ENCODE assay signal across 8 cellular contexts in the genomic region with DNA sequence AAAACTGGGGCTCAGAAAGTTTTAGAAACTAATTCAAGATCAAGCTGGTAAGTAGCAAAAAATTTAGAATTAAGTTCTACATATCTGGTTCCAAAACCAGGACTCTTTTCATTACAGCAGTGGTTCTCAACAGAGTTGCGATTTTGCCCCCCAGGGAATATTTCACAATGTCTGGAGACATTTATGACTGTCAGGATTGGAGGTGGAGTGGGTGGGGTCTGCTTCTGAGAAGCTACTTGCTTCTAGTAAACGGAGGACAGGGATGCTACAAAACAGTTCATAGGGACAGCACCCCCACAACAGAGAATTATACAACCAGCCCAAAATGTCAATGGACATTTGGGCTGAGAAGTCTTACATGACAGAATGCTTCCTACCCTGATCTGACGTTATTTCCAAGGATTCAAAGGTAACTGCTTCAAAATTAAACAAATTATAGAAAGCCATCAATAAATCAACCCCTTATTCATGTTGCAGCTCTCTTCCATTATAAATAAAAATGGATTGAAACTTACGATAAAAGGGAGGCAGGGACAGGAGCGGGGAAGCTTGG. TPM values are rescaled to one million over a fixed set of nuclear protein-coding genes. Genes with fewer than 3 reads are reported as not detected.
DNase-seq lines count a peak whose midpoint lies in the region; ATAC-seq lines count a peak whose summit lies in the region.

No MANE protein-coding gene starts in this region.

- peaks cover 4% of the 10 kb centered on the region for H3K27me3 ChIP-seq in iPS-15b (ENCODE audit: control insufficient read depth, insufficient read depth, low read length)

- H3K4me1 Mint-ChIP-seq in activated T-cell treated with anti-CD3 and anti-CD28 coated beads, Interleukin-2, amount 50 U/mL, for 72 hours (ENCODE audit: low read depth), result peaks cover 11% of the 10 kb centered on the region
- H3K4me1 Mint-ChIP-seq in stimulated activated effector memory CD8-positive, alpha-beta T cell treated with anti-CD3 and anti-CD28 coated beads, Interleukin-12 subunit alpha, Interleukin-12 subunit beta, amount 100 ng/mL, for 72 hours, result peaks cover 6% of the 10 kb centered on the region

- no peaks in the 10 kb centered on the region for H3K36me3 ChIP-seq in iPS-15b (ENCODE audit: control insufficient read depth, insufficient read depth, low read length)

- DNase-seq in activated T-cell treated with anti-CD3 and anti-CD28 coated beads, Interleukin-2, amount 50 U/mL, for 72 hours, result no peak
- no peak for DNase-seq in activated T-cell treated with anti-CD3 and anti-CD28 coated beads, Interleukin-2, amount 50 U/mL, for 1 hour
- no peak for DNase-seq in activated naive CD4-positive, alpha-beta T cell treated with anti-CD3 and anti-CD28 coated beads, Interleukin-2, amount 50 U/mL, for 72 hours (ENCODE audit: low spot score in 2 of 2)
- no peak for DNase-seq in stimulated activated effector memory CD8-positive, alpha-beta T cell treated with anti-CD3 and anti-CD28 coated beads, Interleukin-12 subunit alpha, Interleukin-12 subunit beta, amount 100 ng/mL, for 72 hours (ENCODE audit: low spot score in 2 of 2)
- no peak for DNase-seq in stimulated activated CD4-positive, alpha-beta T cell treated with anti-CD3 and anti-CD28 coated beads, Interleukin-2, amount 100 ng/mL, for 48 hours
- DNase-seq in NCI-H1092 treated with DMSO at 0.1 percent for 48 hours (lab: John Stamatoyannopoulos, UW) (no peak), NCI-H2196 treated with DMSO at 0.1 percent for 48 hours (lab: John Stamatoyannopoulos, UW; ENCODE audit: unreplicated experiment) (no peak)

- ATAC-seq in activated T-cell treated with anti-CD3 and anti-CD28 coated beads, Interleukin-2, amount 50 U/mL, for 72 hours (replicated peaks in 1 of 2), result no peak
- no peak for ATAC-seq in activated naive CD4-positive, alpha-beta T cell treated with anti-CD3 and anti-CD28 coated beads, Interleukin-2, amount 50 U/mL, for 72 hours
- no peak for ATAC-seq in stimulated activated effector memory CD8-positive, alpha-beta T cell treated with anti-CD3 and anti-CD28 coated beads, Interleukin-12 subunit alpha, Interleukin-12 subunit beta, amount 100 ng/mL, for 72 hours

- H3K9me3 ChIP-seq in iPS-15b (ENCODE audit: control insufficient read depth, insufficient read depth, low read length), result no peaks in the 10 kb centered on the region

- peak overlapping the region; percentile 95 for H3K4me3 ChIP-seq in iPS-15b (ENCODE audit: low read depth, low read length)

- H3K27me3 Mint-ChIP-seq in activated T-cell treated with anti-CD3 and anti-CD28 coated beads, Interleukin-2, amount 50 U/mL, for 72 hours (ENCODE audit: low read depth), result no peaks in the 10 kb centered on the region

- peak overlapping the region; percentile 97 to 98 for H3K4me3 Mint-ChIP-seq in activated T-cell treated with anti-CD3 and anti-CD28 coated beads, Interleukin-2, amount 50 U/mL, for 72 hours
- H3K4me3 Mint-ChIP-seq in stimulated activated effector memory CD8-positive, alpha-beta T cell treated with anti-CD3 and anti-CD28 coated beads, Interleukin-12 subunit alpha, Interleukin-12 subunit beta, amount 100 ng/mL, for 72 hours, result peak overlapping the region; percentile 95

- H3K9me3 Mint-ChIP-seq in activated T-cell treated with anti-CD3 and anti-CD28 coated beads, Interleukin-2, amount 50 U/mL, for 72 hours, result no peaks in the 10 kb centered on the region
- H3K9me3 Mint-ChIP-seq in activated naive CD4-positive, alpha-beta T cell treated with anti-CD3 and anti-CD28 coated beads, Interleukin-2, amount 50 U/mL, for 72 hours, result no peaks in the 10 kb centered on the region
- no peaks in the 10 kb centered on the region for H3K9me3 Mint-ChIP-seq in stimulated activated effector memory CD8-positive, alpha-beta T cell treated with anti-CD3 and anti-CD28 coated beads, Interleukin-12 subunit alpha, Interleukin-12 subunit beta, amount 100 ng/mL, for 72 hours

- peak overlapping the region; percentile 90 for H3K27ac Mint-ChIP-seq in activated T-cell treated with anti-CD3 and anti-CD28 coated beads, Interleukin-2, amount 50 U/mL, for 72 hours
- H3K27ac Mint-ChIP-seq in activated naive CD4-positive, alpha-beta T cell treated with anti-CD3 and anti-CD28 coated beads, Interleukin-2, amount 50 U/mL, for 72 hours, result peak overlapping the region; percentile 92 to 97
- H3K27ac Mint-ChIP-seq in stimulated activated effector memory CD8-positive, alpha-beta T cell treated with anti-CD3 and anti-CD28 coated beads, Interleukin-12 subunit alpha, Interleukin-12 subunit beta, amount 100 ng/mL, for 72 hours, result peak overlapping the region; percentile 92

- peaks cover 8% of the 10 kb centered on the region for H3K4me1 ChIP-seq in iPS-15b (ENCODE audit: control insufficient read depth, insufficient read depth, low read length)

- peaks cover 0 to 3% of the 10 kb centered on the region in 2 donors for H3K36me3 Mint-ChIP-seq in activated T-cell treated with anti-CD3 and anti-CD28 coated beads, Interleukin-2, amount 50 U/mL, for 72 hours (ENCODE audit: insufficient read depth in 2 of 2)
- H3K36me3 Mint-ChIP-seq in activated naive CD4-positive, alpha-beta T cell treated with anti-CD3 and anti-CD28 coated beads, Interleukin-2, amount 50 U/mL, for 72 hours, result peaks cover 0 to 5% of the 10 kb centered on the region in 2 donors
- peaks cover 6% of the 10 kb centered on the region for H3K36me3 Mint-ChIP-seq in stimulated activated effector memory CD8-positive, alpha-beta T cell treated with anti-CD3 and anti-CD28 coated beads, Interleukin-12 subunit alpha, Interleukin-12 subunit beta, amount 100 ng/mL, for 72 hours

- H3K9ac ChIP-seq in iPS-15b (ENCODE audit: low read depth, low read length), result peak overlapping the region; percentile 80

RNA-seq across cellular contexts. Expression of a gene that starts 0.7 kb away (rescaled TPM):
- 1 to 10 TPM; 4.8 to 5.3 TPM for total RNA-seq in activated T-cell treated with anti-CD3 and anti-CD28 coated beads, Interleukin-2, amount 50 U/mL, for 72 hours
- 1 to 10 TPM; 2.3 to 4.4 TPM for total RNA-seq in activated naive CD4-positive, alpha-beta T cell treated with anti-CD3 and anti-CD28 coated beads, Interleukin-2, amount 50 U/mL, for 72 hours
